In genomic region chr20:38902601-38903000, GRCh38 we compare ENCODE assay signal across 24 cellular contexts. TPM values are rescaled to one million over a fixed set of nuclear protein-coding genes. Genes with fewer than 3 reads are reported as not detected.
DNase-seq lines count a peak whose midpoint lies in the region; ATAC-seq, FAIRE-seq and TF ChIP-seq lines count a peak whose summit lies in the region.
"Had no signal": no experiment of that assay in that cellular context is flagged by ENCODE, and none has a peak within 500 bp of the region (broad histone marks: within the 10 kb centered on the region; RNA-seq: fewer than 3 reads in every experiment).

No MANE protein-coding gene starts in this region.

- TF ChIP-seq POLR2A in HepG2 (IDR thresholded peaks at IDR 0.05; ENCODE audit: insufficient read depth in 1 of 2, low read depth in 2 of 2, low read length in 2 of 2): no peak
- no peak for TF ChIP-seq POLR2A in right lobe of liver (IDR thresholded peaks at IDR 0.05)
- TF ChIP-seq POLR2A in GM12878 (IDR thresholded peaks at IDR 0.05; ENCODE audit: low read depth, low read length): peak; percentile 42; the same call in 1 of the 2 replicates
- no peak for TF ChIP-seq POLR2A in spleen (IDR thresholded peaks at IDR 0.05)

- H2AFZ ChIP-seq in HepG2 (ENCODE audit: low read length) (no peak overlapping the region), GM12878 (ENCODE audit: control insufficient read depth, low read depth, low read length) (no peak overlapping the region)
- H2AFZ ChIP-seq: GM23338 had no signal

- CTCF ChIA-PET in HepG2 (lab: Yijun Ruan, JAX; ENCODE audit: low intra/inter-chr PET ratio, low total read pairs): no interaction called here
- CTCF ChIA-PET in GM12878 (lab: Yijun Ruan, JAX): interaction anchor here (1.8 kb wide), 1 partner anchor 10 kb away, joined by 8 read pairs; no protein-coding TSS in a partner anchor

- no peak for TF ChIP-seq CTCF in HepG2 (CRISPR knock-in tag; IDR thresholded peaks at IDR 0.05)
- no peak for TF ChIP-seq CTCF in right lobe of liver (IDR thresholded peaks at IDR 0.05)
- TF ChIP-seq CTCF in GM12878 (IDR thresholded peaks at IDR 0.05 in 2 of 3, conservative IDR thresholded peaks at IDR 0.05 in 1 of 3; ENCODE audit: control insufficient read depth in 2 of 3, extremely low read depth in 1 of 3, insufficient read depth in 1 of 3, low read depth in 3 of 3, low read length in 3 of 3): no peak
- no peak for TF ChIP-seq CTCF in spleen (IDR thresholded peaks at IDR 0.05 in 8 of 11, conservative IDR thresholded peaks at IDR 0.05 in 3 of 11)

- in situ Hi-C loops in HepG2 (cut with HindIII; ENCODE audit: extremely low pct_ligation_motif_present, low pct_unique_long_range_greater_than_20kb) (no loop called here), GM12878 (cut with MboI) (no loop called here)

- peaks cover 1% of the 10 kb centered on the region for H3K4me1 ChIP-seq in HepG2 (ENCODE audit: insufficient read depth, low read length)
- no peaks in the 10 kb centered on the region for H3K4me1 ChIP-seq in right lobe of liver
- no peaks in the 10 kb centered on the region for H3K4me1 ChIP-seq in GM12878 (ENCODE audit: control insufficient read depth, insufficient read depth, low read length)
- no peaks in the 10 kb centered on the region for H3K4me1 ChIP-seq in spleen
- H3K4me1 ChIP-seq: BLaER1 had no signal

- POLR2A ChIA-PET in HepG2 (lab: Yijun Ruan, JAX) (no interaction called here), GM12878 (lab: Charles Lee) (no interaction called here)

- DNase-seq in HepG2 (ENCODE audit: low spot score): no peak
- DNase-seq in right lobe of liver: no peak
- no peak for DNase-seq in GM12878 (ENCODE audit: low read depth, low spot score)
- DNase-seq in spleen: peak; percentile 58
- no peak for DNase-seq in NCI-H1092 (lab: John Stamatoyannopoulos, UW)
- DNase-seq in COLO829 (ENCODE audit: low spot score): no peak
- no peak for DNase-seq in SKM-1 treated with dmso at 0.1 percent for 144 hours (lab: John Stamatoyannopoulos, UW; ENCODE audit: unreplicated experiment)
- DNase-seq: CD4-positive, CD25-positive, alpha-beta regulatory T cell; CD8-positive, alpha-beta T cell; DMS 273 treated with DMSO at 0.1 percent for 48 hours; DMS79; EL; GDM1; H9 had no signal

- WGBS in HepG2 (ENCODE audit: low lambda C conversion rate): 56% methylated on average over 8 of the region's 8 CpGs
- WGBS in right lobe of liver (ENCODE audit: insufficient coverage, low coverage, low lambda C conversion rate, missing lambda C conversion rate): 100% methylated on average over 4 of the region's 8 CpGs
- WGBS in GM12878 (ENCODE audit: insufficient coverage, insufficient replicate concordance, low lambda C conversion rate, missing lambda C conversion rate): 96% methylated on average over 8 of the region's 8 CpGs
- 92 to 96% (median 96%) methylated on average over 7 to 8 of the region's 8 CpGs for WGBS in spleen, 5 donors

- no peaks in the 10 kb centered on the region for H4K20me1 ChIP-seq in HepG2 (ENCODE audit: insufficient read depth, low read length)
- H4K20me1 ChIP-seq in GM12878 (ENCODE audit: control insufficient read depth, insufficient read depth): no peaks in the 10 kb centered on the region
- H4K20me1 ChIP-seq: BLaER1 had no signal

- intact Hi-C loops in HepG2 (cut with micrococcal nuclease; ENCODE audit: unreplicated experiment): no loop called here
- intact Hi-C loops in right lobe of liver (cut with DNase I): no loop called here
- intact Hi-C loops in GM12878 (cut with micrococcal nuclease; ENCODE audit: unreplicated experiment): no loop called here
- intact Hi-C loops in spleen (cut with DNase I; ENCODE audit: low total_unique reads): no loop called here

- H3K27me3 ChIP-seq in HepG2 (ENCODE audit: control insufficient read depth in 1 of 2, insufficient read depth in 2 of 2, low read length in 2 of 2) (no peaks in the 10 kb centered on the region; a peak in 3 of 5 replicates), right lobe of liver (no peaks in the 10 kb centered on the region), GM12878 (replicated peaks in 1 of 2; ENCODE audit: control insufficient read depth in 2 of 2, insufficient read depth in 2 of 2, low read length in 1 of 2) (no peaks in the 10 kb centered on the region), spleen (replicated peaks in 1 of 7) (peaks cover 0 to 2% (median 0%) of the 10 kb centered on the region in 7 donors)
- H3K27me3 ChIP-seq: BLaER1 had no signal

- BruUV-seq in HepG2 (replicated peaks; lab: Mats Ljungman, UMichigan): no TSS peak
- BruUV-seq in GM12878 (replicated peaks; lab: Mats Ljungman, UMichigan): no TSS peak

- H3K27ac ChIP-seq in HepG2 (ENCODE audit: extremely low read length, insufficient read depth, low read length) (no peak overlapping the region), right lobe of liver (no peak overlapping the region), GM12878 (ENCODE audit: control insufficient read depth, insufficient read depth) (no peak overlapping the region), spleen (no peak overlapping the region)
- H3K27ac ChIP-seq: 22Rv1, BLaER1, C4-2B had no signal

- TF ChIP-seq EP300 in HepG2 (IDR thresholded peaks at IDR 0.05; ENCODE audit: low read depth in 2 of 2, low read length in 2 of 2) (no peak), HepG2 (CRISPR knock-in tag; IDR thresholded peaks at IDR 0.05; ENCODE audit: borderline replicate concordance) (no peak), GM12878 (IDR thresholded peaks at IDR 0.05; ENCODE audit: borderline replicate concordance in 1 of 2, control insufficient read depth in 1 of 2, low read depth in 2 of 2, low read length in 2 of 2) (no peak)

- no peak overlapping the region for H3K4me3 ChIP-seq in HepG2 (replicated peaks in 1 of 3; ENCODE audit: insufficient read depth in 1 of 3, low read depth in 2 of 3, low read length in 3 of 3)
- no peak overlapping the region for H3K4me3 ChIP-seq in right lobe of liver
- no peak overlapping the region for H3K4me3 ChIP-seq in GM12878
- H3K4me3 ChIP-seq in spleen: no peak overlapping the region
- H3K4me3 ChIP-seq: BLaER1, GM23338 had no signal

- RAD21 ChIA-PET in GM12878 (lab: Charles Lee; ENCODE audit: unreplicated experiment): no interaction called here

- SMC1A ChIA-PET in GM12878 (lab: Charles Lee; ENCODE audit: uncharacterized antibody, unreplicated experiment): no interaction called here

- H3K9me3 ChIP-seq in HepG2 (ENCODE audit: low read length): peaks cover 5% of the 10 kb centered on the region; the same call in 1 of the 2 replicates
- no peaks in the 10 kb centered on the region for H3K9me3 ChIP-seq in right lobe of liver
- H3K9me3 ChIP-seq in GM12878 (replicated peaks; ENCODE audit: control insufficient read depth, insufficient read depth, low read length): no peaks in the 10 kb centered on the region; the same call in 2 of the 3 replicates
- peaks cover 0 to 15% (median 9%) of the 10 kb centered on the region in 8 donors for H3K9me3 ChIP-seq in spleen

- H3K79me2 ChIP-seq in HepG2 (ENCODE audit: insufficient read depth, low read length) (no peaks in the 10 kb centered on the region), GM12878 (ENCODE audit: control insufficient read depth, insufficient read depth, low read length) (no peaks in the 10 kb centered on the region)

- H3K9ac ChIP-seq in HepG2 (ENCODE audit: insufficient read depth, low read depth, low read length) (no peak overlapping the region), GM12878 (ENCODE audit: control insufficient read depth, insufficient read depth, low read length) (no peak overlapping the region)
- H3K9ac ChIP-seq: BLaER1 had no signal

- FAIRE-seq in HepG2 (lab: Jason Lieb, UNC) (no peak), GM12878 (lab: Jason Lieb, UNC) (no peak)
- FAIRE-seq: A204.1, D721Med, GM12891, GM18507, GM19239 had no signal

- TF ChIP-seq RAD21 in HepG2 (CRISPR knock-in tag; IDR thresholded peaks at IDR 0.05) (no peak), GM12878 (IDR thresholded peaks at IDR 0.05; ENCODE audit: insufficient read depth, low read depth, low read length) (no peak)

- H3K36me3 ChIP-seq in HepG2 (replicated peaks in 1 of 2; ENCODE audit: control insufficient read depth in 1 of 2, insufficient read depth in 2 of 2, low read length in 2 of 2) (no peaks in the 10 kb centered on the region), right lobe of liver (no peaks in the 10 kb centered on the region), GM12878 (ENCODE audit: control insufficient read depth in 2 of 2, insufficient read depth in 2 of 2, low read length in 1 of 2) (peaks cover 54 to 61% of the 10 kb centered on the region in 2 experiments), spleen (peaks cover 6 to 100% (median 78%) of the 10 kb centered on the region in 6 donors)

- ATAC-seq in HepG2 (no peak), right lobe of liver (no peak), GM12878 (no peak)
- ATAC-seq: CD8-positive, alpha-beta T cell; GM23338; HCT116 had no signal

- H3K4me2 ChIP-seq in HepG2 (ENCODE audit: low read depth, low read length) (no peak overlapping the region), GM12878 (ENCODE audit: control insufficient read depth, insufficient read depth) (no peak overlapping the region)
- H3K4me2 ChIP-seq: BLaER1, GM23338 had no signal

RNA-seq across cellular contexts. Expression of gene FAM83D, which starts 23.6 kb away (rescaled TPM):
- total RNA-seq in HepG2 (2016; rRNA removed; fragmentation: Illumina TruSeq; extraction: Trizol): 64.0 and 76.5 TPM in 2 replicates
- 7.7 and 8.1 TPM in 2 replicates for total RNA-seq in HepG2 (2016; cell fraction: cytosol; rRNA removed; fragmentation: Illumina TruSeq; extraction: Trizol; ENCODE audit: low read depth)
- total RNA-seq in HepG2 (2016; cell fraction: insoluble cytoplasmic fraction; rRNA removed; fragmentation: Illumina TruSeq; extraction: Trizol): 64.0 and 71.6 TPM in 2 replicates
- 21.2 and 23.0 TPM in 2 replicates for total RNA-seq in HepG2 (2016; cell fraction: membrane; rRNA removed; fragmentation: Illumina TruSeq; extraction: Trizol)
- 31.3 and 37.7 TPM in 2 replicates for total RNA-seq in HepG2 (2016; cell fraction: nucleus; rRNA removed; fragmentation: Illumina TruSeq; extraction: Trizol)
- 26.7 and 51.4 TPM in 2 replicates for polyA plus RNA-seq in HepG2 (2011; rRNA removed)
- 28.2 and 38.6 TPM in 2 replicates for polyA plus RNA-seq in HepG2 (2011; cell fraction: cytosol; rRNA removed)
- polyA plus RNA-seq in HepG2 (2011; cell fraction: nucleus; rRNA removed): 23.7 and 42.3 TPM in 2 replicates
- polyA plus RNA-seq in HepG2 (2012): 13.4 and 27.1 TPM in 2 replicates
- polyA plus RNA-seq in HepG2 (2016; cell fraction: cytosol; fragmentation: Illumina TruSeq; extraction: Trizol; ENCODE audit: low read depth): 3.9 and 4.0 TPM in 2 replicates
- polyA plus RNA-seq in HepG2 (2016; cell fraction: insoluble cytoplasmic fraction; fragmentation: Illumina TruSeq; extraction: Trizol; ENCODE audit: low read depth): 80.4 and 80.8 TPM in 2 replicates
- polyA plus RNA-seq in HepG2 (2016; cell fraction: membrane; fragmentation: Illumina TruSeq; extraction: Trizol; ENCODE audit: low read depth): 11.5 and 12.2 TPM in 2 replicates
- polyA plus RNA-seq in HepG2 (2016; cell fraction: nucleus; fragmentation: Illumina TruSeq; extraction: Trizol; ENCODE audit: insufficient read depth, low read depth): 61.5 and 62.0 TPM in 2 replicates
- polyA minus RNA-seq in HepG2 (2011; rRNA and poly(A)+ RNA removed; ENCODE audit: low replicate concordance): 42.3 and 93.4 TPM in 2 replicates
- 16.7 and 27.9 TPM in 2 replicates for polyA minus RNA-seq in HepG2 (2011; cell fraction: cytosol; rRNA and poly(A)+ RNA removed)
- 19.5 and 32.3 TPM in 2 replicates for polyA minus RNA-seq in HepG2 (2011; cell fraction: nucleus; rRNA and poly(A)+ RNA removed)
- total RNA-seq in right lobe of liver: 1 to 10 TPM in 4 of 6 experiments, under 1 TPM in 2; 0.83 to 3.3 (median 1.7) TPM
- total RNA-seq in GM12878 (2013; cell fraction: nucleolus; rRNA removed): 14.1 and 16.3 TPM in 2 replicates
- total RNA-seq in GM12878 (2014; rRNA removed): 21.5 and 21.6 TPM in 2 replicates
- 12.7 and 13.6 TPM in 2 replicates for total RNA-seq in GM12878 (2014; rRNA removed; fragmentation: Illumina TruSeq; extraction: Trizol)
- total RNA-seq in GM12878 (2021): 16.6 and 18.2 TPM in 2 replicates
- 7.7 TPM for polyA plus RNA-seq in GM12878 (2011; ENCODE audit: low read depth)
- polyA plus RNA-seq in GM12878 (2011; rRNA removed): 32.4 and 34.8 TPM in 2 replicates
- polyA plus RNA-seq in GM12878 (2011; cell fraction: cytosol; rRNA removed): 28.1 and 32.3 TPM in 2 replicates
- 37.1 and 42.7 TPM in 2 replicates for polyA plus RNA-seq in GM12878 (2011; cell fraction: nucleus; rRNA removed)
- 9.5 and 10.5 TPM in 2 replicates for polyA plus RNA-seq in GM12878 (2012)
- polyA plus RNA-seq in GM12878 (2014; fragmentation: Illumina TruSeq; extraction: Trizol): 19.7 and 20.2 TPM in 2 replicates
- polyA plus RNA-seq in GM12878 (2014; fragmentation: Nextera tagmentation; extraction: Ambion mirVana): 1 to 10 TPM; 4.5 to 6.0 TPM
- 17.4 and 19.1 TPM in 2 replicates for polyA plus RNA-seq in GM12878 (2014; rRNA removed)
- 10 to 100 TPM; 34.1 to 34.2 TPM for polyA plus RNA-seq in GM12878 (2016; fragmentation: Nextera tagmentation; extraction: Ambion mirVana)
- polyA minus RNA-seq in GM12878 (2011; rRNA and poly(A)+ RNA removed): 37.1 and 42.8 TPM in 2 replicates
- 13.1 and 15.3 TPM in 2 replicates for polyA minus RNA-seq in GM12878 (2011; cell fraction: cytosol; rRNA and poly(A)+ RNA removed)
- polyA minus RNA-seq in GM12878 (2011; cell fraction: nucleus; rRNA and poly(A)+ RNA removed): 18.9 and 35.2 TPM in 2 replicates
- total RNA-seq in spleen: 1 to 10 TPM in 5 of 7 donors, under 1 TPM in 2; 0.46 to 3.0 (median 1.5) TPM
- 1 to 10 TPM in 2 of 3 donors, under 1 TPM in 1; 0.76 to 1.2 (median 1.2) TPM for polyA plus RNA-seq in spleen

RNA-seq across cellular contexts. Expression of gene DHX35, which starts 59.5 kb away (rescaled TPM):
- total RNA-seq in HepG2 (2016; rRNA removed; fragmentation: Illumina TruSeq; extraction: Trizol) (28.7 and 30.4 TPM in 2 replicates), right lobe of liver (1 to 10 TPM; 3.2 to 7.5 (median 4.8) TPM), GM12878 (2014; rRNA removed) (19.4 and 19.5 TPM in 2 replicates), GM12878 (2014; rRNA removed; fragmentation: Illumina TruSeq; extraction: Trizol) (12.7 and 14.2 TPM in 2 replicates), GM12878 (2021) (13.4 and 15.6 TPM in 2 replicates), spleen (10 to 100 TPM in 6 of 7 donors, 1 to 10 TPM in 1; 9.0 to 16.4 (median 12.3) TPM)
- 5.2 and 6.7 TPM in 2 replicates for total RNA-seq in HepG2 (2016; cell fraction: cytosol; rRNA removed; fragmentation: Illumina TruSeq; extraction: Trizol; ENCODE audit: low read depth)
- total RNA-seq in HepG2 (2016; cell fraction: insoluble cytoplasmic fraction; rRNA removed; fragmentation: Illumina TruSeq; extraction: Trizol): 29.9 and 33.4 TPM in 2 replicates
- total RNA-seq in HepG2 (2016; cell fraction: membrane; rRNA removed; fragmentation: Illumina TruSeq; extraction: Trizol): 8.6 and 10.5 TPM in 2 replicates
- 35.4 and 36.9 TPM in 2 replicates for total RNA-seq in HepG2 (2016; cell fraction: nucleus; rRNA removed; fragmentation: Illumina TruSeq; extraction: Trizol)
- polyA plus RNA-seq in HepG2 (2011; rRNA removed) (25.8 and 26.2 TPM in 2 replicates), GM12878 (2011; rRNA removed) (18.6 and 21.6 TPM in 2 replicates), GM12878 (2014; fragmentation: Illumina TruSeq; extraction: Trizol) (18.0 and 21.9 TPM in 2 replicates), GM12878 (2014; fragmentation: Nextera tagmentation; extraction: Ambion mirVana) (1 to 10 TPM; 4.3 to 4.4 TPM), GM12878 (2014; rRNA removed) (16.0 and 16.1 TPM in 2 replicates), GM12878 (2016; fragmentation: Nextera tagmentation; extraction: Ambion mirVana) (10 to 100 TPM; 12.5 to 12.8 TPM), spleen (1 to 10 TPM; 4.7 to 8.1 (median 5.3) TPM)
- polyA plus RNA-seq in HepG2 (2011; cell fraction: cytosol; rRNA removed): 18.8 and 19.6 TPM in 2 replicates
- polyA plus RNA-seq in HepG2 (2011; cell fraction: nucleus; rRNA removed): 58.1 and 67.7 TPM in 2 replicates
- polyA plus RNA-seq in HepG2 (2012): 11.8 and 14.5 TPM in 2 replicates
- polyA plus RNA-seq in HepG2 (2016; cell fraction: cytosol; fragmentation: Illumina TruSeq; extraction: Trizol; ENCODE audit: low read depth): 1.6 and 1.8 TPM in 2 replicates
- 24.2 and 25.5 TPM in 2 replicates for polyA plus RNA-seq in HepG2 (2016; cell fraction: insoluble cytoplasmic fraction; fragmentation: Illumina TruSeq; extraction: Trizol; ENCODE audit: low read depth)
- polyA plus RNA-seq in HepG2 (2016; cell fraction: membrane; fragmentation: Illumina TruSeq; extraction: Trizol; ENCODE audit: low read depth): 4.9 TPM in 2 replicates
- polyA plus RNA-seq in HepG2 (2016; cell fraction: nucleus; fragmentation: Illumina TruSeq; extraction: Trizol; ENCODE audit: insufficient read depth, low read depth): 45.4 and 47.2 TPM in 2 replicates
- 25.6 and 28.7 TPM in 2 replicates for polyA minus RNA-seq in HepG2 (2011; rRNA and poly(A)+ RNA removed; ENCODE audit: low replicate concordance)
- polyA minus RNA-seq in HepG2 (2011; cell fraction: cytosol; rRNA and poly(A)+ RNA removed): 10.4 and 11.8 TPM in 2 replicates
- 46.6 and 48.2 TPM in 2 replicates for polyA minus RNA-seq in HepG2 (2011; cell fraction: nucleus; rRNA and poly(A)+ RNA removed)
- 38.3 and 43.4 TPM in 2 replicates for total RNA-seq in GM12878 (2013; cell fraction: nucleolus; rRNA removed)
- 5.0 TPM for polyA plus RNA-seq in GM12878 (2011; ENCODE audit: low read depth)
- 20.5 and 20.7 TPM in 2 replicates for polyA plus RNA-seq in GM12878 (2011; cell fraction: cytosol; rRNA removed)
- 40.3 and 43.3 TPM in 2 replicates for polyA plus RNA-seq in GM12878 (2011; cell fraction: nucleus; rRNA removed)
- 7.0 and 7.1 TPM in 2 replicates for polyA plus RNA-seq in GM12878 (2012)
- 22.2 and 22.5 TPM in 2 replicates for polyA minus RNA-seq in GM12878 (2011; rRNA and poly(A)+ RNA removed)
- 4.4 and 5.5 TPM in 2 replicates for polyA minus RNA-seq in GM12878 (2011; cell fraction: cytosol; rRNA and poly(A)+ RNA removed)
- 13.9 and 20.0 TPM in 2 replicates for polyA minus RNA-seq in GM12878 (2011; cell fraction: nucleus; rRNA and poly(A)+ RNA removed)

Comparison
In these comparisons a context has a peak if more than half of its experiments do, and no peak if none do; other contexts are left out.
1. Of the 75 proteins assayed by ChIP-seq in both HepG2 and GM12878: peak only in HepG2: none; only in GM12878: POLR2A; in both: none; in neither: 74.